13 cellular contexts compared by ENCODE assay signal in the genomic region with DNA sequence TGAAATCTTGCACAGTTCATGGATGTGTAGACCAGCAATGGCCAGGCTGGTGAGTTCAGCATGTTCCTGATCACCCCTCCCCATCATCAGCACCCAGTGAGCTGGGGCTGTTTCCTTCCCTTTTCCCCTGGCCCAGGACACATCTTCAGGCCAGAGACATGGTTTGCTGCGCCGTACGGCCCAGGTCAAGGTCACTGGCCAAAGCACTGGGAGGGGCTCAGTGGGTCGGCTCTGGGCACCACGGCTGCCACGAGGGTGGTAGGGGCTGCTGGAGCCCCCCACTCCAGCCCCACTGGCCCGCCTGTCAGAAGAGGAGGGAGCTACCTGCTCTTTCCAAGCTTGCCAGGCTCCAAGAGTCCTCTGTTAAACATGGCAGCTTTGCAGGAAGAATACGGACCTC. TPM values are rescaled to one million over a fixed set of nuclear protein-coding genes. Genes with fewer than 3 reads are reported as not detected.
DNase-seq lines count a peak whose midpoint lies in the region; TF ChIP-seq lines count a peak whose summit lies in the region.
"Had no signal": no experiment of that assay in that cellular context is flagged by ENCODE, and none has a peak within 500 bp of the region (broad histone marks: within the 10 kb centered on the region; RNA-seq: fewer than 3 reads in every experiment).

No MANE protein-coding gene starts in this region.

- H3K27me3 ChIP-seq in neutrophil (no peaks in the 10 kb centered on the region), suprapubic skin (no peaks in the 10 kb centered on the region)

- intact Hi-C loops in CD14-positive monocyte (cut with micrococcal nuclease): loop anchor here in 1 of 2 donors (5.0 kb wide), 3 partner anchors 40 to 105 kb away; no protein-coding TSS in a partner anchor

- H3K9me3 Mint-ChIP-seq in CD14-positive monocyte: peaks cover 0 to 2% (median 0%) of the 10 kb centered on the region in 7 donors
- H3K9me3 Mint-ChIP-seq in activated naive CD8-positive, alpha-beta T cell (ENCODE audit: low read depth): no peaks in the 10 kb centered on the region

- H3K36me3 ChIP-seq in neutrophil (peaks cover 62% of the 10 kb centered on the region), suprapubic skin (no peaks in the 10 kb centered on the region)

- no peak for TF ChIP-seq CTCF in CD14-positive monocyte (IDR thresholded peaks at IDR 0.05)
- TF ChIP-seq CTCF in neutrophil (IDR thresholded peaks at IDR 0.05): no peak
- TF ChIP-seq CTCF in suprapubic skin (IDR thresholded peaks at IDR 0.05): no peak

- H3K36me3 Mint-ChIP-seq in CD14-positive monocyte: peaks cover 47 to 54% of the 10 kb centered on the region in 2 donors
- peaks cover 20% of the 10 kb centered on the region for H3K36me3 Mint-ChIP-seq in activated naive CD8-positive, alpha-beta T cell

- no peaks in the 10 kb centered on the region for H3K9me3 ChIP-seq in neutrophil
- H3K9me3 ChIP-seq in suprapubic skin: no peaks in the 10 kb centered on the region

- TF ChIP-seq POLR2A in GM19193 (IDR thresholded peaks at IDR 0.05; ENCODE audit: extremely low read depth, insufficient read depth, insufficient read length): peak; percentile 2
- TF ChIP-seq POLR2A in suprapubic skin (IDR thresholded peaks at IDR 0.05): no peak

- 93% methylated on average over 8 of the region's 8 CpGs for WGBS in suprapubic skin

- H3K4me1 ChIP-seq in neutrophil (ENCODE audit: control insufficient read depth in 1 of 2, insufficient read depth in 1 of 2, low read depth in 1 of 2, low read length in 1 of 2) (peaks cover 49 to 64% of the 10 kb centered on the region in 2 experiments), suprapubic skin (peaks cover 43% of the 10 kb centered on the region)

- H3K4me3 ChIP-seq in neutrophil (ENCODE audit: low read depth in 1 of 2, low read length in 1 of 2): peak overlapping the region in 1 of 2 experiments; percentile 31
- no peak overlapping the region for H3K4me3 ChIP-seq in suprapubic skin

- peaks cover 0 to 2% (median 0%) of the 10 kb centered on the region in 3 donors for H3K27me3 Mint-ChIP-seq in CD14-positive monocyte (ENCODE audit: low read depth in 3 of 3)
- no peaks in the 10 kb centered on the region for H3K27me3 Mint-ChIP-seq in activated naive CD8-positive, alpha-beta T cell

- peak overlapping the region; percentile 94 to 97 (median 96) for H3K27ac Mint-ChIP-seq in CD14-positive monocyte
- H3K27ac Mint-ChIP-seq in activated naive CD8-positive, alpha-beta T cell: peak overlapping the region; percentile 96

- H3K4me3 Mint-ChIP-seq in CD14-positive monocyte: peak overlapping the region in 1 of 2 donors; percentile 35
- peak overlapping the region; percentile 41 for H3K4me3 Mint-ChIP-seq in activated naive CD8-positive, alpha-beta T cell

- TF ChIP-seq EP300 in suprapubic skin (IDR thresholded peaks at IDR 0.05): no peak

- H3K4me1 Mint-ChIP-seq in CD14-positive monocyte: peaks cover 81% of the 10 kb centered on the region
- H3K4me1 Mint-ChIP-seq in activated naive CD8-positive, alpha-beta T cell (ENCODE audit: low read depth): peaks cover 90% of the 10 kb centered on the region

- H3K27ac ChIP-seq in neutrophil (peak overlapping the region; percentile 83), suprapubic skin (no peak overlapping the region)

- no peak for DNase-seq in CD14-positive monocyte (ENCODE audit: low spot score)
- DNase-seq in suprapubic skin (ENCODE audit: low spot score in 2 of 2): no peak
- DNase-seq in activated effector memory CD4-positive, alpha-beta T cell treated with anti-CD3 and anti-CD28 coated beads, Interleukin-2, amount 50 U/mL, for 16 hours: no peak
- no peak for DNase-seq in LoVo (ENCODE audit: low spot score)
- no peak for DNase-seq in kidney glomerular epithelial cell (lab: John Stamatoyannopoulos, UW)
- DNase-seq: activated T-cell treated with anti-CD3 and anti-CD28 coated beads, Interleukin-2, amount 50 U/mL, for 1 hour; C1 segment of cervical spinal cord; foreskin melanocyte; NCI-H1694; NCI-H526 treated with DMSO at 0.1 percent for 48 hours had no signal

RNA-seq across cellular contexts. Expression of a gene that starts 55.9 kb away (rescaled TPM):
- polyA plus RNA-seq in CD14-positive monocyte: 10 to 100 TPM; 28.2 to 28.6 TPM
- 10 to 100 TPM; 37.3 to 50.1 (median 42.6) TPM for total RNA-seq in suprapubic skin
